In the genomic region with DNA sequence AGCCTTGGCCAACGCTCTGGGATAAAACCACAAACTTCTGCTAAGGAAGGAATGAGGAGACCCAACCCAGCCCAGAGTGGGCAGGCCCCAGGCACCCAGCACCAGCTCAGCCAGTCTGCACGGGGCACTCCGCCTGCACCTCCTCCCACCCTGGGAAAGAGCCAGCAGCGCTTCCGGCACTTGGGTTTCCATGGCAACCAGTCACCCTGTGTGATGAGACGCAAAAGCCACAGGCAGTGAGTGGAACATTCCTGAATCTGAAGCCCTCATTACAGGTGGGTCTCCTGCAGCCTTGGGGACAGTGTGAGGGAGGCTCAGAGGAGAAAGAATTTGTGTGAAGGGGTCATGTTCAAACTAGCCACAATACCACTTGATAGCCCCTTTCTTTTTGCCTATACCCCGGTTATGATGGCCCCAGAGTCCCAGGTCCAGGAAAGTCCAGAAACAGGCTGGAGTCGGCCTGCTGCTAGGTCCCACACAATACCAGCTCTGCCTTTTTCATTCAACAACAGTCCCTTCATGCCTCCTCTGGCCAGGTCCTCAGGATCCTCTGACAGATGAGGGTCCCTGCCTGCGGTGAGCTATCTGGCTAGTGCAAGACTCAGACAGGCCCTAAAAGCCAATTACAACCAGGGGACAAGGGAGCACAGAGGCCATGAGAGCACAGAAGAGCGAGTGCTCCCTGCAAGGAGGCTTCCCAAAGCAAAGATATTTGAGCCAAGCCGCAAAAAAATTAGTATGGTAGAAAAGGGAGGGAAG, we compare ENCODE assay signal across 8 cellular contexts.
DNase-seq lines count a peak whose midpoint lies in the region; ATAC-seq, FAIRE-seq and TF ChIP-seq lines count a peak whose summit lies in the region.

No MANE protein-coding gene starts in this region.

- H2BK120ac ChIP-seq in trophoblast cell (ENCODE audit: insufficient read depth, low read length, poor library complexity), result no peak overlapping the region

- H3K36me3 ChIP-seq in SJCRH30 (no peaks in the 10 kb centered on the region), trophoblast cell (ENCODE audit: control insufficient read depth in 1 of 2, insufficient read depth in 2 of 2, low read length in 2 of 2) (no peaks in the 10 kb centered on the region)

- H4K91ac ChIP-seq in trophoblast cell (ENCODE audit: low read depth, low read length), result no peak overlapping the region

- no peak for ATAC-seq in GM19023 (IDR thresholded peaks at IDR 0.05; ENCODE audit: unreplicated experiment)

- no CpG with 5 or more reads among the region's 11 CpGs for WGBS in trophoblast cell (ENCODE audit: extremely low coverage, insufficient coverage, insufficient read length)

- H3K27me3 Mint-ChIP-seq in IgD-negative memory B cell, result no peaks in the 10 kb centered on the region
- H3K27me3 Mint-ChIP-seq in type B pancreatic cell, result peaks cover 29% of the 10 kb centered on the region

- H3K4ac ChIP-seq in trophoblast cell (ENCODE audit: low read depth, low read length), result no peak overlapping the region

- FAIRE-seq in GM12892 (lab: Jason Lieb, UNC), result peak; percentile 94

- no peak overlapping the region for H2BK12ac ChIP-seq in trophoblast cell (ENCODE audit: low read length)

- no peak overlapping the region for H3K9ac ChIP-seq in trophoblast cell (ENCODE audit: low read length)

- H3K18ac ChIP-seq in trophoblast cell (ENCODE audit: low read length), result no peak overlapping the region

- H4K12ac ChIP-seq in trophoblast cell (ENCODE audit: low read depth, low read length), result no peak overlapping the region

- no peak overlapping the region for H2AFZ ChIP-seq in trophoblast cell (ENCODE audit: insufficient read depth, low read length, poor library complexity)

- TF ChIP-seq POLR2A in GM12892 (IDR thresholded peaks at IDR 0.05; ENCODE audit: low read depth, low read length), result no peak

- peaks cover 8% of the 10 kb centered on the region for H3K4me1 ChIP-seq in SJCRH30
- H3K4me1 ChIP-seq in trophoblast cell (ENCODE audit: control insufficient read depth in 1 of 2, insufficient read depth in 2 of 2, low read length in 2 of 2), result peaks cover 7 to 17% of the 10 kb centered on the region in 2 experiments

- no peaks in the 10 kb centered on the region for H3K79me1 ChIP-seq in trophoblast cell (ENCODE audit: low read length)

- H3K4me1 Mint-ChIP-seq in IgD-negative memory B cell (peaks cover 30 to 35% (median 31%) of the 10 kb centered on the region in 3 donors), type B pancreatic cell (ENCODE audit: unreplicated experiment) (peaks cover 28% of the 10 kb centered on the region)

- no peak overlapping the region for H3K4me2 ChIP-seq in trophoblast cell (ENCODE audit: low read length)

- no peaks in the 10 kb centered on the region for H3K79me2 ChIP-seq in trophoblast cell (ENCODE audit: control insufficient read depth, insufficient read depth, low read length, poor library complexity)

- DNase-seq in GM12892 (ENCODE audit: insufficient read length) (peak; percentile 46), SJCRH30 (peak; percentile 80 to 82), glomerular visceral epithelial cell (ENCODE audit: extremely low spot score) (peak; percentile 93), trophoblast cell (peak; percentile 72 to 91), type B pancreatic cell (ENCODE audit: extremely low spot score, unreplicated experiment) (no peak)
- DNase-seq in activated effector memory CD4-positive, alpha-beta T cell treated with anti-CD3 and anti-CD28 coated beads, Interleukin-2, amount 50 U/mL, for 16 hours, result peak; percentile 95

- no peak overlapping the region for H3K27ac ChIP-seq in SJCRH30
- no peak overlapping the region for H3K27ac ChIP-seq in trophoblast cell (ENCODE audit: low read depth, low read length)

- no peak overlapping the region for H3K14ac ChIP-seq in trophoblast cell (ENCODE audit: low read length)

- H3K36me3 Mint-ChIP-seq in IgD-negative memory B cell (peaks cover 2% of the 10 kb centered on the region), type B pancreatic cell (no peaks in the 10 kb centered on the region)

- H3K27me3 ChIP-seq in SJCRH30 (peaks cover 4% of the 10 kb centered on the region; the same call in 1 of the 2 replicates), trophoblast cell (ENCODE audit: insufficient read depth, low read length) (peaks cover 9% of the 10 kb centered on the region)

- H4K8ac ChIP-seq in trophoblast cell (ENCODE audit: low read depth, low read length), result no peak overlapping the region

- H2BK5ac ChIP-seq in trophoblast cell (ENCODE audit: low read depth, low read length, poor library complexity), result no peak overlapping the region

- no peaks in the 10 kb centered on the region for H3K9me3 Mint-ChIP-seq in IgD-negative memory B cell
- no peaks in the 10 kb centered on the region for H3K9me3 Mint-ChIP-seq in type B pancreatic cell

- no peak overlapping the region for H2AK5ac ChIP-seq in trophoblast cell (ENCODE audit: low read length)

- TF ChIP-seq CTCF in type B pancreatic cell (conservative IDR thresholded peaks at IDR 0.05), result no peak

- H3K4me3 ChIP-seq in SJCRH30 (no peak overlapping the region), trophoblast cell (ENCODE audit: low read depth, low read length) (no peak overlapping the region)

- H3K4me3 Mint-ChIP-seq in IgD-negative memory B cell, result peak overlapping the region; percentile 63 to 91 (median 83)
- H3K4me3 Mint-ChIP-seq in type B pancreatic cell, result peak overlapping the region; percentile 75

- H3K23ac ChIP-seq in trophoblast cell (ENCODE audit: low read length), result no peak overlapping the region

- H3K27ac Mint-ChIP-seq in IgD-negative memory B cell, result peak overlapping the region; percentile 93 to 95 (median 94)
- peak overlapping the region; percentile 81 for H3K27ac Mint-ChIP-seq in type B pancreatic cell

- H3K9me3 ChIP-seq in SJCRH30 (replicated peaks), result no peaks in the 10 kb centered on the region
- H3K9me3 ChIP-seq in trophoblast cell (ENCODE audit: insufficient read depth, low read depth, low read length), result peaks cover 6% of the 10 kb centered on the region
